In the genomic region with DNA sequence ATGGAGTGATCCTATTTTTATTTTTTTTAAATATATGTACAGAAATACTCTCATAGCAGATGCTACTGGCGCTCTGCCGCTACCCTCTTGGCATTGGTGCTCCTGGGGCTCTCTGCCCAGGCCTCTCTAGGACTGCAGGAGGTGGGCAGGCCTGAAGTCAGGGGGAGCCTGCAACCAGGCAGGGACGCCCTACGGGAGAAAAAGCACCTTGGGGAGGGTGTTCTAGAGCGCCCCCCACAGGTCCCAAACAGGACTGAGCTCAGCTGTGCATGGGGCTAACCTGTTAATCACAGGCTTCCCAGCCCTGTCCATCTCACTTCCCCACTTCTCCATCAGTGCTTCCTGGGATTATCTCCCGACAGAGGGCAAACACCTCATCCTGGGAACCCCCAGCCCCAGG, we compare ENCODE assay signal across 12 cellular contexts.
DNase-seq lines count a peak whose midpoint lies in the region; ATAC-seq and TF ChIP-seq lines count a peak whose summit lies in the region.
"Had no signal": no experiment of that assay in that cellular context is flagged by ENCODE, and none has a peak within 500 bp of the region (broad histone marks: within the 10 kb centered on the region; RNA-seq: fewer than 3 reads in every experiment).

No MANE protein-coding gene starts in this region.

- H3K4me3 Mint-ChIP-seq in MCF 10A (ENCODE audit: unreplicated experiment), result no peak overlapping the region
- H3K4me3 Mint-ChIP-seq in T-helper 17 cell, result no peak overlapping the region
- H3K4me3 Mint-ChIP-seq: stimulated activated naive CD8-positive, alpha-beta T cell treated with anti-CD3 and anti-CD28 coated beads, Interleukin-15, amount 100 ng/mL, for 72 hours had no signal

- BruUV-seq in MCF 10A (replicated peaks; lab: Mats Ljungman, UMichigan), result no TSS peak

- H3K4me1 Mint-ChIP-seq in MCF 10A (ENCODE audit: insufficient read depth, unreplicated experiment) (peaks cover 27% of the 10 kb centered on the region), T-helper 17 cell (peaks cover 7% of the 10 kb centered on the region)

- peaks cover 11% of the 10 kb centered on the region for H3K9me3 Mint-ChIP-seq in MCF 10A (ENCODE audit: unreplicated experiment)

- H3K4me3 ChIP-seq in HFF-Myc (replicated peaks; ENCODE audit: low read depth, low read length) (no peak overlapping the region), kidney epithelial cell (ENCODE audit: low read depth, low read length) (no peak overlapping the region)
- H3K4me3 ChIP-seq: sigmoid colon had no signal

- TF ChIP-seq CTCF in HFF-Myc (IDR thresholded peaks at IDR 0.05; ENCODE audit: low read depth, low read length, missing control alignments) (peak; percentile 36), MCF 10A (IDR thresholded peaks at IDR 0.05; ENCODE audit: unreplicated experiment) (peak; percentile 9), kidney epithelial cell (IDR thresholded peaks at IDR 0.05; ENCODE audit: insufficient read depth, low read length, poor library complexity, severe bottlenecking) (peak; percentile 28)

- H3K27me3 Mint-ChIP-seq in MCF 10A (ENCODE audit: insufficient read depth, unreplicated experiment) (no peaks in the 10 kb centered on the region), T-helper 17 cell (peaks cover 6% of the 10 kb centered on the region)

- intact Hi-C loops in MCF 10A (cut with micrococcal nuclease), result no loop called here

- peaks cover 8% of the 10 kb centered on the region for H3K27me3 ChIP-seq in kidney epithelial cell (ENCODE audit: control insufficient read depth, insufficient read depth, low read length)

- H3K36me3 Mint-ChIP-seq in MCF 10A (ENCODE audit: insufficient read depth, unreplicated experiment) (no peaks in the 10 kb centered on the region), T-helper 17 cell (ENCODE audit: low read depth) (peaks cover 2% of the 10 kb centered on the region)

- in situ Hi-C loops in G401 (cut with HindIII; ENCODE audit: low sequenced_read_pairs), result no loop called here

- H3K27ac Mint-ChIP-seq in MCF 10A (ENCODE audit: low read depth, unreplicated experiment), result no peak overlapping the region
- no peak overlapping the region for H3K27ac Mint-ChIP-seq in T-helper 17 cell
- H3K27ac Mint-ChIP-seq: stimulated activated naive CD8-positive, alpha-beta T cell treated with anti-CD3 and anti-CD28 coated beads, Interleukin-15, amount 100 ng/mL, for 72 hours had no signal

- no peaks in the 10 kb centered on the region for H3K9me3 ChIP-seq in T-helper 17 cell (ENCODE audit: control insufficient read depth, low read length, poor library complexity, severe bottlenecking)
- H3K9me3 ChIP-seq: gastroesophageal sphincter, sigmoid colon had no signal

- CTCF ChIA-PET in MCF 10A (lab: Yijun Ruan, JAX), result interaction anchor here (0.6 kb wide), 1 partner anchor 926 kb away, joined by 3 read pairs; no protein-coding TSS in a partner anchor

- no peak for ATAC-seq in GM21447 (IDR thresholded peaks at IDR 0.05; ENCODE audit: unreplicated experiment)
- no peak for ATAC-seq in GM21526 (IDR thresholded peaks at IDR 0.05; ENCODE audit: low FRiP score, unreplicated experiment)
- ATAC-seq in T-helper 17 cell, result no peak
- ATAC-seq: gastroesophageal sphincter; stimulated activated naive CD8-positive, alpha-beta T cell treated with anti-CD3 and anti-CD28 coated beads, Interleukin-15, amount 100 ng/mL, for 72 hours had no signal

- peak; percentile 43 for DNase-seq in G401 (ENCODE audit: low spot score)
- DNase-seq in HFF-Myc (ENCODE audit: extremely low read depth, low read depth), result no peak
- DNase-seq in MCF 10A (ENCODE audit: unreplicated experiment), result no peak
- DNase-seq in kidney epithelial cell (ENCODE audit: low read depth), result no peak
- DNase-seq in NCI-H2227 treated with DMSO at 0.1 percent for 48 hours (lab: John Stamatoyannopoulos, UW), result no peak
- no peak for DNase-seq in T-helper 17 cell
- DNase-seq: activated T-cell treated with anti-CD3 and anti-CD28 coated beads for 4 hours; sigmoid colon; stimulated activated naive CD8-positive, alpha-beta T cell treated with anti-CD3 and anti-CD28 coated beads, Interleukin-15, amount 100 ng/mL, for 72 hours had no signal

- POLR2A ChIA-PET in MCF 10A (lab: Yijun Ruan, JAX), result no interaction called here

- no peaks in the 10 kb centered on the region for H3K36me3 ChIP-seq in kidney epithelial cell (ENCODE audit: control insufficient read depth, insufficient read depth, low read length)
- H3K36me3 ChIP-seq: gastroesophageal sphincter, sigmoid colon had no signal
